20 cellular contexts compared by ENCODE assay signal in the genomic region with DNA sequence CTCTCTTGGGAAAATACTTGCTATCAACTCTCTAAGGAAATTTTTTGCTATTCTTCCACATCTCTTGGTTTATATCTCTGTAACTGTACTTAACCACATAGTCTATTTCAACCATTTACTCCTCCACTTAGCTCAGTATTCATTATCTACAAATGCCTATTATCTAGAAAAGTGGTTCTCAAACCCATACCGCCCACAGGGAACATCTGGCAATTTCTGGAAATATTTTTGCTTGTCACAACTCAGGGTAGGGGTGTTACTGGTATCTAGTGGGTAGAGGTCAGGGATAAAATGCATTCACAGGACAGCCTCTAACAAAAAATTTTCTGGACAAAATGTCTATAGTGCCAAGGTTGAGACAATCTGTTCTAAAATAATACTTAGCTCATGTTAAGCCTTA.
"Had no signal": no experiment of that assay in that cellular context is flagged by ENCODE, and none has a peak within 500 bp of the region (broad histone marks: within the 10 kb centered on the region; RNA-seq: fewer than 3 reads in every experiment).

No MANE protein-coding gene starts in this region.

- H3K9me3 Mint-ChIP-seq: naive B cell had no signal

- H3K36me3 ChIP-seq: sigmoid colon, thyroid gland, upper lobe of left lung, vagina had no signal

- H3K27ac Mint-ChIP-seq: nephron progenitor cell had no signal

- H3K27me3 ChIP-seq: hepatocyte, sigmoid colon, thyroid gland, upper lobe of left lung, vagina had no signal

- H3K4me2 ChIP-seq: hepatocyte had no signal

- H3K4me1 Mint-ChIP-seq: nephron progenitor cell had no signal

- H3K27me3 Mint-ChIP-seq: naive B cell had no signal

- H2AFZ ChIP-seq: hepatocyte had no signal

- H3K4me1 ChIP-seq: thyroid gland had no signal

- H3K4me3 Mint-ChIP-seq: nephron progenitor cell had no signal

- DNase-seq: effector CD4-positive, alpha-beta T cell; foreskin melanocyte; head of caudate nucleus; kidney; left colon; left ventricle myocardium superior; mesendoderm; naive B cell; nephron progenitor cell; sigmoid colon; stimulated activated CD4-positive, alpha-beta T cell treated with anti-CD3 and anti-CD28 coated beads, Interleukin-2, amount 100 ng/mL, for 24 hours; stimulated activated CD4-positive, alpha-beta T cell treated with anti-CD3 and anti-CD28 coated beads, Interleukin-4, amount 100 ng/mL, for 4 hours; stimulated activated naive CD4-positive, alpha-beta T cell treated with Interleukin-2 at 50 U/mL for 16 hours; thyroid gland; upper lobe of left lung had no signal

- H3K27ac ChIP-seq: coronary artery, hepatocyte, sigmoid colon, skin epidermis, thyroid gland, upper lobe of left lung, vagina had no signal

- H3K4me3 ChIP-seq: coronary artery, hepatocyte, lung, sigmoid colon, skin epidermis, thyroid gland, upper lobe of left lung, vagina had no signal

- H3K9me3 ChIP-seq: sigmoid colon, thyroid gland, upper lobe of left lung, vagina had no signal

- ATAC-seq: left colon, left ventricle myocardium superior had no signal
